ENCODE assay signal across 36 cellular contexts in genomic region chr15:34373951-34374350, GRCh38. TPM values are rescaled to one million over a fixed set of nuclear protein-coding genes. Genes with fewer than 3 reads are reported as not detected.
"Had no signal": no experiment of that assay in that cellular context is flagged by ENCODE, and none has a peak within 500 bp of the region (broad histone marks: within the 10 kb centered on the region; RNA-seq: fewer than 3 reads in every experiment).

No MANE protein-coding gene starts in this region.

- H3K9me3 ChIP-seq: heart left ventricle, left lung, lower lobe of right lung, ovary, right atrium auricular region, right lobe of liver, thyroid gland, vagina had no signal

- H3K4me3 Mint-ChIP-seq: immature natural killer cell; mesothelial cell of epicardium; naive B cell; natural killer cell; nephron progenitor cell; neural progenitor cell; stimulated activated memory B cell treated with anti-CD40 and anti-IgM and Interleukin-4, amounts not matched to agents 10 μg/mL and 1 μg/mL and 100 μg/mL, for 72 hours; stimulated activated naive CD8-positive, alpha-beta T cell treated with anti-CD3 and anti-CD28 coated beads, Interleukin-15, amount 100 ng/mL, for 72 hours; type B pancreatic cell had no signal

- H3K27ac Mint-ChIP-seq: mesothelial cell of epicardium; natural killer cell; nephron progenitor cell; progenitor cell of endocrine pancreas; stimulated activated memory B cell treated with anti-CD40 and anti-IgM and Interleukin-4, amounts not matched to agents 10 μg/mL and 1 μg/mL and 100 μg/mL, for 72 hours; stimulated activated naive CD8-positive, alpha-beta T cell treated with anti-CD3 and anti-CD28 coated beads, Interleukin-15, amount 100 ng/mL, for 72 hours had no signal

- H3K36me3 Mint-ChIP-seq: naive B cell; natural killer cell; stimulated activated memory B cell treated with anti-CD40 and anti-IgM and Interleukin-4, amounts not matched to agents 10 μg/mL and 1 μg/mL and 100 μg/mL, for 72 hours had no signal

- ATAC-seq: left colon; left lung; lower lobe of right lung; natural killer cell; right lobe of liver; stimulated activated memory B cell treated with anti-CD40 and anti-IgM and Interleukin-4, amounts not matched to agents 10 μg/mL and 1 μg/mL and 100 μg/mL, for 72 hours; stimulated activated naive CD8-positive, alpha-beta T cell treated with anti-CD3 and anti-CD28 coated beads, Interleukin-15, amount 100 ng/mL, for 72 hours had no signal

- H3K27me3 Mint-ChIP-seq: naive B cell; progenitor cell of endocrine pancreas; stimulated activated memory B cell treated with anti-CD40 and anti-IgM and Interleukin-4, amounts not matched to agents 10 μg/mL and 1 μg/mL and 100 μg/mL, for 72 hours; stimulated activated naive CD8-positive, alpha-beta T cell treated with anti-CD3 and anti-CD28 coated beads, Interleukin-15, amount 100 ng/mL, for 72 hours; type B pancreatic cell had no signal

- H3K4me1 Mint-ChIP-seq: natural killer cell, neural progenitor cell had no signal

- DNase-seq: heart left ventricle; hypothalamus; immature natural killer cell; kidney; left colon; left lung; lower lobe of right lung; mammary epithelial cell; mesenchymal stem cell; naive B cell; natural killer cell; nephron progenitor cell; ovary; stimulated activated CD4-positive, alpha-beta T cell treated with anti-CD3 and anti-CD28 coated beads, Interleukin-15, amount 100 ng/mL, for 24 hours; stimulated activated CD4-positive, alpha-beta T cell treated with anti-CD3 and anti-CD28 coated beads, Interleukin-4, amount 100 ng/mL, for 24 hours; stimulated activated naive CD4-positive, alpha-beta T cell treated with Interleukin-2 at 50 U/mL for 16 hours; stimulated activated naive CD8-positive, alpha-beta T cell treated with anti-CD3 and anti-CD28 coated beads, Interleukin-15, amount 100 ng/mL, for 72 hours; substantia nigra; thyroid gland had no signal

- H3K9me3 Mint-ChIP-seq: immature natural killer cell; naive B cell; natural killer cell; neural progenitor cell; stimulated activated memory B cell treated with anti-CD40 and anti-IgM and Interleukin-4, amounts not matched to agents 10 μg/mL and 1 μg/mL and 100 μg/mL, for 72 hours; stimulated activated naive CD8-positive, alpha-beta T cell treated with anti-CD3 and anti-CD28 coated beads, Interleukin-15, amount 100 ng/mL, for 72 hours; type B pancreatic cell had no signal

RNA-seq across cellular contexts. Expression of gene NUTM1, which starts 30.8 kb away (rescaled TPM):
- total RNA-seq: heart left ventricle, kidney, left colon, left lung, liver, lower lobe of right lung, mammary epithelial cell, mesothelial cell of epicardium, mononuclear cell, natural killer cell, omental fat pad, ovary, progenitor cell of endocrine pancreas, pulmonary artery endothelial cell, renal cortical epithelial cell, right atrium auricular region, right lobe of liver, skeletal muscle tissue, smooth muscle cell, temporal lobe, urinary bladder, vagina had no signal
